ENCODE assay signal across 29 cellular contexts in genomic region chr7:7474436-7474835, GRCh38.
"Had no signal": no experiment of that assay in that cellular context is flagged by ENCODE, and none has a peak within 500 bp of the region (broad histone marks: within the 10 kb centered on the region; RNA-seq: fewer than 3 reads in every experiment).

No MANE protein-coding gene starts in this region.

- H3K9me3 ChIP-seq: testis, thoracic aorta, thyroid gland, tibial artery, transverse colon, upper lobe of right lung, uterus, vagina had no signal

- H3K27me3 ChIP-seq: stomach, suprapubic skin, testis, thyroid gland, tibial artery, tibial nerve, transverse colon, upper lobe of left lung, upper lobe of right lung, uterus, vagina had no signal

- H3K36me3 Mint-ChIP-seq: stimulated activated effector memory CD8-positive, alpha-beta T cell treated with anti-CD3 and anti-CD28 coated beads, Interleukin-12 subunit alpha, Interleukin-12 subunit beta, amount 100 ng/mL, for 72 hours; stimulated activated memory B cell treated with anti-CD40 and anti-IgM and Interleukin-4, amounts not matched to agents 10 μg/mL and 1 μg/mL and 100 μg/mL, for 72 hours; stimulated activated naive B cell treated with anti-CD40 and anti-IgM and Interleukin-4, amounts not matched to agents 10 μg/mL and 1 μg/mL and 100 μg/mL, for 72 hours; type B pancreatic cell had no signal

- FAIRE-seq: urothelium cell line had no signal

- H3K9me3 Mint-ChIP-seq: stimulated activated naive CD8-positive, alpha-beta T cell treated with anti-CD3 and anti-CD28 coated beads, Interleukin-15, amount 100 ng/mL, for 72 hours; stimulated activated naive CD8-positive, alpha-beta T cell treated with anti-CD3 and anti-CD28 coated beads, Interleukin-15, Interleukin-2, amounts not matched to agents 100 ng/mL and 50 ng/mL, for 24 hours; type B pancreatic cell had no signal

- H3K36me3 ChIP-seq: suprapubic skin, thoracic aorta, thyroid gland, tibial artery, transverse colon, upper lobe of left lung, upper lobe of right lung, uterus, vagina had no signal

- H3K27ac ChIP-seq: stomach, suprapubic skin, testis, thoracic aorta, thyroid gland, tibial artery, tibial nerve, transverse colon, upper lobe of left lung, upper lobe of right lung, uterus, vagina had no signal

- DNase-seq: stimulated activated CD4-positive, alpha-beta T cell treated with anti-CD3 and anti-CD28 coated beads, Interleukin-2, amount 100 ng/mL, for 48 hours; stimulated activated CD4-positive, alpha-beta T cell treated with anti-CD3 and anti-CD28 coated beads, Interleukin-4, amount 100 ng/mL, for 1 hour; stimulated activated CD4-positive, alpha-beta T cell treated with anti-CD3 and anti-CD28 coated beads, Interleukin-4, amount 100 ng/mL, for 24 hours; stimulated activated CD4-positive, alpha-beta T cell treated with anti-CD3 and anti-CD28 coated beads, Interleukin-4, amount 100 ng/mL, for 4 hours; stimulated activated CD8-positive, alpha-beta memory T cell treated with anti-CD3 and anti-CD28 coated beads, Interleukin-4, amount 100 ng/mL, for 48 hours; stimulated activated naive B cell treated with anti-CD40 and anti-IgM and Interleukin-4, amounts not matched to agents 10 μg/mL and 1 μg/mL and 100 μg/mL, for 72 hours; stimulated activated naive CD4-positive, alpha-beta T cell; stimulated activated naive CD4-positive, alpha-beta T cell treated with Interleukin-2 at 50 U/mL for 16 hours; stimulated activated naive CD8-positive, alpha-beta T cell treated with anti-CD3 and anti-CD28 coated beads, Interleukin-15, amount 100 ng/mL, for 72 hours; stimulated activated naive CD8-positive, alpha-beta T cell treated with anti-CD3 and anti-CD28 coated beads, Interleukin-15, Interleukin-2, amounts not matched to agents 100 U/mL and 50 U/mL, for 24 hours; stomach; substantia nigra; testis; thyroid gland; tibial artery; transverse colon; trophoblast cell; upper lobe of left lung; upper lobe of right lung; uterus had no signal

- H3K4me1 Mint-ChIP-seq: stimulated activated effector memory CD8-positive, alpha-beta T cell treated with anti-CD3 and anti-CD28 coated beads, Interleukin-12 subunit alpha, Interleukin-12 subunit beta, amount 100 ng/mL, for 72 hours; stimulated activated memory B cell treated with anti-CD40 and anti-IgM and Interleukin-4, amounts not matched to agents 10 μg/mL and 1 μg/mL and 100 μg/mL, for 72 hours; stimulated activated naive B cell treated with anti-CD40 and anti-IgM and Interleukin-4, amounts not matched to agents 10 μg/mL and 1 μg/mL and 100 μg/mL, for 72 hours; stimulated activated naive CD8-positive, alpha-beta T cell treated with anti-CD3 and anti-CD28 coated beads, Interleukin-15, amount 100 ng/mL, for 72 hours had no signal

- H3K27me3 Mint-ChIP-seq: stimulated activated memory B cell treated with anti-CD40 and anti-IgM and Interleukin-4, amounts not matched to agents 10 μg/mL and 1 μg/mL and 100 μg/mL, for 72 hours; stimulated activated naive B cell treated with anti-CD40 and anti-IgM and Interleukin-4, amounts not matched to agents 10 μg/mL and 1 μg/mL and 100 μg/mL, for 72 hours; stimulated activated naive CD8-positive, alpha-beta T cell treated with anti-CD3 and anti-CD28 coated beads, Interleukin-15, amount 100 ng/mL, for 72 hours; stimulated activated naive CD8-positive, alpha-beta T cell treated with anti-CD3 and anti-CD28 coated beads, Interleukin-15, Interleukin-2, amounts not matched to agents 100 ng/mL and 50 ng/mL, for 24 hours; type B pancreatic cell had no signal

- ATAC-seq: stimulated activated effector memory CD8-positive, alpha-beta T cell treated with anti-CD3 and anti-CD28 coated beads, Interleukin-12 subunit alpha, Interleukin-12 subunit beta, amount 100 ng/mL, for 72 hours; stimulated activated memory B cell treated with anti-CD40 and anti-IgM and Interleukin-4, amounts not matched to agents 10 μg/mL and 1 μg/mL and 100 μg/mL, for 72 hours; stimulated activated naive B cell treated with anti-CD40 and anti-IgM and Interleukin-4, amounts not matched to agents 10 μg/mL and 1 μg/mL and 100 μg/mL, for 72 hours; stimulated activated naive CD8-positive, alpha-beta T cell treated with anti-CD3 and anti-CD28 coated beads, Interleukin-15, amount 100 ng/mL, for 72 hours; stimulated activated naive CD8-positive, alpha-beta T cell treated with anti-CD3 and anti-CD28 coated beads, Interleukin-15, Interleukin-2, amounts not matched to agents 100 U/mL and 50 U/mL, for 24 hours; upper lobe of right lung had no signal

- H3K4me3 Mint-ChIP-seq: stimulated activated effector memory CD8-positive, alpha-beta T cell treated with anti-CD3 and anti-CD28 coated beads, Interleukin-12 subunit alpha, Interleukin-12 subunit beta, amount 100 ng/mL, for 72 hours; stimulated activated memory B cell treated with anti-CD40 and anti-IgM and Interleukin-4, amounts not matched to agents 10 μg/mL and 1 μg/mL and 100 μg/mL, for 72 hours; stimulated activated naive B cell treated with anti-CD40 and anti-IgM and Interleukin-4, amounts not matched to agents 10 μg/mL and 1 μg/mL and 100 μg/mL, for 72 hours; stimulated activated naive CD8-positive, alpha-beta T cell treated with anti-CD3 and anti-CD28 coated beads, Interleukin-15, amount 100 ng/mL, for 72 hours; stimulated activated naive CD8-positive, alpha-beta T cell treated with anti-CD3 and anti-CD28 coated beads, Interleukin-15, Interleukin-2, amounts not matched to agents 100 ng/mL and 50 ng/mL, for 24 hours; type B pancreatic cell had no signal

- H3K4me1 ChIP-seq: stomach, suprapubic skin, testis, thyroid gland, tibial artery, transverse colon, upper lobe of left lung, upper lobe of right lung, uterus, vagina had no signal

- H3K27ac Mint-ChIP-seq: stimulated activated effector memory CD8-positive, alpha-beta T cell treated with anti-CD3 and anti-CD28 coated beads, Interleukin-12 subunit alpha, Interleukin-12 subunit beta, amount 100 ng/mL, for 72 hours; stimulated activated memory B cell treated with anti-CD40 and anti-IgM and Interleukin-4, amounts not matched to agents 10 μg/mL and 1 μg/mL and 100 μg/mL, for 72 hours; stimulated activated naive B cell treated with anti-CD40 and anti-IgM and Interleukin-4, amounts not matched to agents 10 μg/mL and 1 μg/mL and 100 μg/mL, for 72 hours; stimulated activated naive CD8-positive, alpha-beta T cell treated with anti-CD3 and anti-CD28 coated beads, Interleukin-15, amount 100 ng/mL, for 72 hours; stimulated activated naive CD8-positive, alpha-beta T cell treated with anti-CD3 and anti-CD28 coated beads, Interleukin-15, Interleukin-2, amounts not matched to agents 100 ng/mL and 50 ng/mL, for 24 hours; type B pancreatic cell had no signal

- H3K4me3 ChIP-seq: stomach, suprapubic skin, testis, thoracic aorta, thyroid gland, tibial artery, tibial nerve, transverse colon, upper lobe of left lung, upper lobe of right lung, uterus, vagina had no signal
